1 cellular context compared by ENCODE assay signal in the genomic region with DNA sequence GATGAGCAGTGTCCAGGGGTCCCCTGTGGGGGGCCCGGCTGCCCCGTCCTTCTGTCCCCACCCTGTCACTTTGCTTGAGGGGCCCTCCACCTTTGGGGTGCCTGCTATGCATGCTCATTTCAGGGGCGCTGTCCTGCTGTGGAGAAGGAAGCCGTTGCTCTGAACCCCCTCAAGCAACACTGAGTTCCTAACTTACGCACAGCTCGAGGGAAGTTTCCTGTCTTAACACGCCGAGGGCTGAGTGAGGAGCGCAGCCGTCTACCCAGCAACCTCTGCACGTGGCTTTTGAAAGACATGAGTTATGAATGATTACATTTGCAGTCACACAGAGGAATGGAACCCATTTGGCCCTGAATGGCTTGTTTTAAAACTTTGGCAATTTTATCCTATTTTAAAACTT.
TF ChIP-seq lines count a peak whose summit lies in the region.

No MANE protein-coding gene starts in this region.

TF ChIP-seq in GM12878, 131 proteins besides CTCF, POLR2A, EP300 and RAD21:
- no peak for TF ChIP-seq IRF5 (IDR thresholded peaks at IDR 0.05; ENCODE audit: borderline replicate concordance)
- TF ChIP-seq NFYA (IDR thresholded peaks at IDR 0.05; ENCODE audit: borderline replicate concordance, low read depth, low read length): no peak
